ENCODE assay signal across 17 cellular contexts in the genomic region with DNA sequence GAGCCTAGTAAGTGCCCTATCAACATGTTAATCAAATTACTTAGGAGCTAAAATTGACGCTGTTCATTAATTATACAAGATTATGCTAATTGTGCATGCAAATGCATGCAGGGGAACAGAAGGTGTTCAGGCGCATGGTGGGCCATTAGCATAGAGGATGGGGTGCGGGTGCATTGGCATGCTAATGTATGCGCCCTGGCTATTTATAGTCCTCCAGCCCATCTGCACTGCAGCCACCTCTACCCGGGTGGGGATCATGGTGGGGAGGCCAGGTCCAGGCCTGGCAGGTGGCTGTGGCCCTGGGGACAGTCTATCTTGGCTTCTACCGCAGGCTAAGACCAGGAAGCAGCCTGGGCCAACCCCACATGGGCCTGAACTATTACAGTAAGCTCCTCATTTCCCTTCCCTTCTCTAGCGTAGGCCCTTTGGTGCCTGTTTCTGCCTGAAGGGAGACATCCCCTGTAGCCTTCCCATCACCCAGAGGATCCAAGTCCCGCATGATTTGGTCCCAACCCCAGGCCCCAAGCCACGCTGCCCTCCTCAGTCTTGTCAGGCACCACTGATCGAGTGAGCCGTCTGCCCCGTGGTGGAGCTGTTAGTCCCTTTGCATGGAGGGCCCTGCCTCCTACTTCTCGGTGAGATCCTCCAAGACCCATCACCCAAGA. TPM values are rescaled to one million over a fixed set of nuclear protein-coding genes. Genes with fewer than 3 reads are reported as not detected.
A peak's percentile ranks its signal among the peaks of the same experiment; 100 is the strongest.
DNase-seq lines count a peak whose midpoint lies in the region; ATAC-seq and TF ChIP-seq lines count a peak whose summit lies in the region.
"Had no signal": no experiment of that assay in that cellular context is flagged by ENCODE, and none has a peak within 500 bp of the region (broad histone marks: within the 10 kb centered on the region; RNA-seq: fewer than 3 reads in every experiment).

No MANE protein-coding gene starts in this region.

- no peak overlapping the region for H3K23ac ChIP-seq in H9 (ENCODE audit: insufficient read length, low read depth, low read length)

- H2AK5ac ChIP-seq in H9 (ENCODE audit: insufficient read length, low read length): no peak overlapping the region

- no peak for TF ChIP-seq EP300 in esophagus muscularis mucosa (IDR thresholded peaks at IDR 0.05)

- no peaks in the 10 kb centered on the region for H3K79me1 ChIP-seq in H9 (ENCODE audit: insufficient read depth, low read depth, low read length, poor library complexity, severe bottlenecking)

- no peak overlapping the region for H3K27ac ChIP-seq in H9 (ENCODE audit: insufficient read length, low read depth, low read length)
- no peak overlapping the region for H3K27ac ChIP-seq in esophagus muscularis mucosa (replicated peaks in 1 of 4)
- H3K27ac ChIP-seq: A549; BLaER1 treated with 17β-estradiol and CSF1 and Interleukin-3, amounts not matched to agents 10 nM and 100 nM had no signal

- no peak for ATAC-seq in activated naive CD8-positive, alpha-beta T cell treated with anti-CD3 and anti-CD28 coated beads, Interleukin-2, amount 50 U/mL, for 24 hours
- ATAC-seq in HG02588 (IDR thresholded peaks at IDR 0.05; ENCODE audit: unreplicated experiment) (no peak), HG03108 (IDR thresholded peaks at IDR 0.05; ENCODE audit: unreplicated experiment) (no peak)
- ATAC-seq: A549, HCT116, Right ventricle myocardium inferior had no signal

- no peaks in the 10 kb centered on the region for H3K36me3 ChIP-seq in esophagus muscularis mucosa
- H3K36me3 ChIP-seq: BLaER1 treated with 17β-estradiol and CSF1 and Interleukin-3, amounts not matched to agents 10 nM and 100 nM had no signal

- no peak overlapping the region for H2BK15ac ChIP-seq in H9 (ENCODE audit: low read depth, low read length)

- no peak overlapping the region for H4K91ac ChIP-seq in H9 (ENCODE audit: insufficient read length, low read depth, low read length)

- H3K4me2 ChIP-seq in H9 (ENCODE audit: insufficient read depth, insufficient read length, low read length): no peak overlapping the region
- H3K4me2 ChIP-seq: A549 had no signal

- no peaks in the 10 kb centered on the region for H3K27me3 Mint-ChIP-seq in activated naive CD8-positive, alpha-beta T cell
- peaks cover 2% of the 10 kb centered on the region for H3K27me3 Mint-ChIP-seq in activated naive CD8-positive, alpha-beta T cell treated with anti-CD3 and anti-CD28 coated beads, Interleukin-2, amount 50 U/mL, for 24 hours
- peaks cover 61% of the 10 kb centered on the region for H3K27me3 Mint-ChIP-seq in H9 (ENCODE audit: low read depth)
- peaks cover 60% of the 10 kb centered on the region for H3K27me3 Mint-ChIP-seq in type B pancreatic cell

- H3K9ac ChIP-seq in H9 (ENCODE audit: extremely low read depth, insufficient read length, low read length): no peak overlapping the region
- H3K9ac ChIP-seq: BLaER1 treated with 17β-estradiol and CSF1 and Interleukin-3, amounts not matched to agents 10 nM and 100 nM had no signal

- H2BK120ac ChIP-seq in H9 (ENCODE audit: low read depth, low read length, poor library complexity, severe bottlenecking): no peak overlapping the region

- no peak overlapping the region for H2AFZ ChIP-seq in H9 (ENCODE audit: low read length)

- no peaks in the 10 kb centered on the region for H4K20me1 ChIP-seq in H9 (ENCODE audit: control insufficient read depth, insufficient read depth, insufficient read length)
- H4K20me1 ChIP-seq: BLaER1 treated with 17β-estradiol and CSF1 and Interleukin-3, amounts not matched to agents 10 nM and 100 nM had no signal

- H2BK12ac ChIP-seq in H9 (ENCODE audit: insufficient read length, low read depth, low read length): no peak overlapping the region

- peaks cover 2% of the 10 kb centered on the region for H3K36me3 Mint-ChIP-seq in activated naive CD8-positive, alpha-beta T cell
- no peaks in the 10 kb centered on the region for H3K36me3 Mint-ChIP-seq in activated naive CD8-positive, alpha-beta T cell treated with anti-CD3 and anti-CD28 coated beads, Interleukin-2, amount 50 U/mL, for 24 hours (ENCODE audit: low read depth)
- H3K36me3 Mint-ChIP-seq in H9 (ENCODE audit: insufficient read depth in 1 of 3, low read depth in 3 of 3): no peaks in the 10 kb centered on the region
- H3K36me3 Mint-ChIP-seq in type B pancreatic cell: no peaks in the 10 kb centered on the region

- H4K5ac ChIP-seq in H9 (ENCODE audit: insufficient read length, low read depth, low read length): no peak overlapping the region

- no peak overlapping the region for H2BK20ac ChIP-seq in H9 (ENCODE audit: low read depth, low read length, poor library complexity, severe bottlenecking)

- DNase-seq in activated naive CD8-positive, alpha-beta T cell treated with anti-CD3 and anti-CD28 coated beads, Interleukin-2, amount 50 U/mL, for 24 hours: no peak
- DNase-seq in H9: no peak
- DNase-seq in esophagus muscularis mucosa (ENCODE audit: extremely low spot score): peak; percentile 64
- peak; percentile 65 for DNase-seq in type B pancreatic cell (ENCODE audit: extremely low spot score, unreplicated experiment)
- DNase-seq in NCI-H2171 (lab: John Stamatoyannopoulos, UW): no peak
- DNase-seq: KBM-7, MV-4-11, NCI-H1694 treated with DMSO at 0.1 percent for 48 hours, NCI-H510A, NCI-H748 treated with DMSO at 0.1 percent for 48 hours had no signal

- H3K4me3 ChIP-seq in esophagus muscularis mucosa: no peak overlapping the region
- H3K4me3 ChIP-seq: A549; BLaER1 treated with 17β-estradiol and CSF1 and Interleukin-3, amounts not matched to agents 10 nM and 100 nM had no signal

- no peaks in the 10 kb centered on the region for H3K79me2 ChIP-seq in H9 (ENCODE audit: insufficient read depth, low read length)

- H3K4me1 ChIP-seq in H9 (ENCODE audit: insufficient read depth, low read length) (peaks cover 3% of the 10 kb centered on the region; the same call in 1 of the 2 replicates), esophagus muscularis mucosa (peaks cover 0 to 7% (median 2%) of the 10 kb centered on the region in 4 donors)

- H3K9me3 Mint-ChIP-seq in activated naive CD8-positive, alpha-beta T cell (ENCODE audit: low read depth): no peaks in the 10 kb centered on the region
- no peaks in the 10 kb centered on the region for H3K9me3 Mint-ChIP-seq in activated naive CD8-positive, alpha-beta T cell treated with anti-CD3 and anti-CD28 coated beads, Interleukin-2, amount 50 U/mL, for 24 hours
- H3K9me3 Mint-ChIP-seq in H9: peaks cover 8 to 11% of the 10 kb centered on the region in 2 experiments; a peak in 3 of 5 replicates
- no peaks in the 10 kb centered on the region for H3K9me3 Mint-ChIP-seq in type B pancreatic cell

- H3K14ac ChIP-seq in H9 (ENCODE audit: insufficient read depth, low read length): no peak overlapping the region

- peaks cover 59% of the 10 kb centered on the region for H3K4me1 Mint-ChIP-seq in activated naive CD8-positive, alpha-beta T cell (ENCODE audit: low read depth)
- H3K4me1 Mint-ChIP-seq in activated naive CD8-positive, alpha-beta T cell treated with anti-CD3 and anti-CD28 coated beads, Interleukin-2, amount 50 U/mL, for 24 hours: peaks cover 40% of the 10 kb centered on the region
- H3K4me1 Mint-ChIP-seq in H9 (peaks cover 19 to 22% of the 10 kb centered on the region in 2 experiments), type B pancreatic cell (ENCODE audit: unreplicated experiment) (peaks cover 4% of the 10 kb centered on the region)

- H3K27me3 ChIP-seq in H9 (ENCODE audit: insufficient read depth, low read length) (no peaks in the 10 kb centered on the region; the same call in 1 of the 2 replicates), esophagus muscularis mucosa (no peaks in the 10 kb centered on the region)
- H3K27me3 ChIP-seq: BLaER1 treated with 17β-estradiol and CSF1 and Interleukin-3, amounts not matched to agents 10 nM and 100 nM had no signal

- no CpG with 5 or more reads among the region's 13 CpGs for WGBS in H9 (ENCODE audit: extremely low coverage, insufficient read length, low lambda C conversion rate)
- WGBS in esophagus muscularis mucosa: 79% methylated on average over 13 of the region's 13 CpGs

- TF ChIP-seq POLR2A in esophagus muscularis mucosa (IDR thresholded peaks at IDR 0.05; ENCODE audit: low read depth): no peak

- H3K56ac ChIP-seq in H9 (ENCODE audit: insufficient read length, low read depth, low read length): no peak overlapping the region

- H3T11ph ChIP-seq in H9 (ENCODE audit: low read length): no peak overlapping the region

- H2BK5ac ChIP-seq in H9 (ENCODE audit: insufficient read length, low read length): no peak overlapping the region

- no peak overlapping the region for H3K18ac ChIP-seq in H9 (ENCODE audit: insufficient read length, low read depth, low read length)

- H3K27ac Mint-ChIP-seq in activated naive CD8-positive, alpha-beta T cell: peak overlapping the region; percentile 16
- no peak overlapping the region for H3K27ac Mint-ChIP-seq in activated naive CD8-positive, alpha-beta T cell treated with anti-CD3 and anti-CD28 coated beads, Interleukin-2, amount 50 U/mL, for 24 hours
- H3K27ac Mint-ChIP-seq in H9 (peak overlapping the region in 2 of 3 experiments; percentile 48 to 55; a peak in 2 of 7 replicates), type B pancreatic cell (no peak overlapping the region)

- no peaks in the 10 kb centered on the region for H3K23me2 ChIP-seq in H9 (ENCODE audit: insufficient read length, low read depth, low read length, poor library complexity, severe bottlenecking)

- no peak overlapping the region for H3K4ac ChIP-seq in H9 (ENCODE audit: low read depth, low read length)

- no peaks in the 10 kb centered on the region for H3K9me3 ChIP-seq in H9 (ENCODE audit: control insufficient read depth, low read depth, low read length)
- H3K9me3 ChIP-seq in esophagus muscularis mucosa: no peaks in the 10 kb centered on the region

- TF ChIP-seq CTCF in H9 (conservative IDR thresholded peaks at IDR 0.05): no peak
- TF ChIP-seq CTCF in esophagus muscularis mucosa (IDR thresholded peaks at IDR 0.05): no peak
- TF ChIP-seq CTCF in type B pancreatic cell (conservative IDR thresholded peaks at IDR 0.05): no peak

- intact Hi-C loops in esophagus muscularis mucosa (cut with DNase I): no loop called here

- H4K8ac ChIP-seq in H9 (replicated peaks; ENCODE audit: insufficient read length, low read depth, low read length): no peak overlapping the region

- no peak overlapping the region for H3K4me3 Mint-ChIP-seq in activated naive CD8-positive, alpha-beta T cell
- H3K4me3 Mint-ChIP-seq in activated naive CD8-positive, alpha-beta T cell treated with anti-CD3 and anti-CD28 coated beads, Interleukin-2, amount 50 U/mL, for 24 hours: no peak overlapping the region
- H3K4me3 Mint-ChIP-seq in H9: 0 out of 5 replicates have a peak overlapping the region, but pooled peaks of 1 of the 2 experiments have one; percentile 53
- H3K4me3 Mint-ChIP-seq in type B pancreatic cell: no peak overlapping the region

RNA-seq across cellular contexts. Expression of a gene that starts 46.3 kb away (rescaled TPM):
- total RNA-seq in H9 (2021) (3.9 and 4.3 TPM in 2 replicates), esophagus muscularis mucosa (10 to 100 TPM; 23.7 to 46.7 (median 30.1) TPM), type B pancreatic cell (ENCODE audit: low replicate concordance) (11.4 and 17.9 TPM in 2 replicates)

Comparison
In these comparisons a context has a peak if more than half of its experiments do, and no peak if none do; other contexts are left out.
1. H3K27ac Mint-ChIP-seq: peak in activated naive CD8-positive, alpha-beta T cell (single experiment) and H9 (2 of 3); none in activated naive CD8-positive, alpha-beta T cell treated with anti-CD3 and anti-CD28 coated beads, Interleukin-2, amount 50 U/mL, for 24 hours (single experiment) and type B pancreatic cell (single experiment).
2. DNase-seq: peak in esophagus muscularis mucosa (single experiment) and type B pancreatic cell (single experiment); none in activated naive CD8-positive, alpha-beta T cell treated with anti-CD3 and anti-CD28 coated beads, Interleukin-2, amount 50 U/mL, for 24 hours (single experiment), H9 (single experiment) and NCI-H2171 (single experiment).